In the genomic region with DNA sequence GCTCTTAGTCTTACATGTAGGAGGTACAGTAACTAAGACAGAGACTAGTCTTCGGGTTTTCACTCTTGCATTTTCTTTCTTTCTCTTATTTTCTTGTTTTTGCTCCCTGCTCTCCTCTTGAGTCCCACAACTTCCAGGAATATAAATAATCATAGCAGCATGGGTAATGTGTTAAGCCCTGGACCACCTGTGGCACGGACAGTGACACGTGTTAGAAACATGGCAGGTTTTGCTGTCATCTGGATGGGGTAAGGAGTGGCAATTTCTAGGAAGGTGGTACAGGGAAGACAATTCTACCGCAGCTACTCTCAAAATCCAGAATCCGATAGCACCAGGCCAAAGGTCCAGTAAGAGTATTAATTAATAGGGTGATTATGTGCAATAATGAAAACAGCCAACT, we compare ENCODE assay signal across 28 cellular contexts.
"Had no signal": no experiment of that assay in that cellular context is flagged by ENCODE, and none has a peak within 500 bp of the region (broad histone marks: within the 10 kb centered on the region; RNA-seq: fewer than 3 reads in every experiment).

No MANE protein-coding gene starts in this region.

- H3K9me3 Mint-ChIP-seq: effector memory CD8-positive, alpha-beta T cell had no signal

- H3K27ac Mint-ChIP-seq: dendritic cell treated with granulocyte-macrophage colony-stimulating factor and Interleukin-4, amounts not matched to agents 40 ng/mL and 50 ng/mL, for 4 days; effector memory CD8-positive, alpha-beta T cell had no signal

- H3K4me1 Mint-ChIP-seq: endodermal cell had no signal

- H3K36me3 ChIP-seq: colonic mucosa, esophagus muscularis mucosa, esophagus squamous epithelium, gastrocnemius medialis, gastroesophageal sphincter, heart left ventricle, heart right ventricle had no signal

- H3K27ac ChIP-seq: colonic mucosa, coronary artery, dorsolateral prefrontal cortex, epithelial cell of prostate, esophagus muscularis mucosa, esophagus squamous epithelium, foreskin keratinocyte, gastrocnemius medialis, gastroesophageal sphincter, heart left ventricle, heart right ventricle had no signal

- H3K9me3 ChIP-seq: colonic mucosa, esophagus muscularis mucosa, gastrocnemius medialis, gastroesophageal sphincter, heart left ventricle, heart right ventricle had no signal

- H3K4me1 ChIP-seq: colonic mucosa, esophagus muscularis mucosa, esophagus squamous epithelium, foreskin keratinocyte, gastrocnemius medialis, gastroesophageal sphincter, heart left ventricle, heart right ventricle had no signal

- ATAC-seq: effector memory CD8-positive, alpha-beta T cell; esophagus mucosa; foreskin keratinocyte; gastrocnemius medialis; gastroesophageal sphincter; heart left ventricle; heart right ventricle had no signal

- H3K27me3 ChIP-seq: colonic mucosa, dorsolateral prefrontal cortex, esophagus muscularis mucosa, esophagus squamous epithelium, foreskin keratinocyte, gastrocnemius medialis, gastroesophageal sphincter, heart left ventricle, heart right ventricle had no signal

- H3K4me3 Mint-ChIP-seq: dendritic cell treated with granulocyte-macrophage colony-stimulating factor and Interleukin-4, amounts not matched to agents 40 ng/mL and 50 ng/mL, for 4 days; effector memory CD8-positive, alpha-beta T cell; endodermal cell had no signal

- H3K27me3 Mint-ChIP-seq: dendritic cell treated with granulocyte-macrophage colony-stimulating factor and Interleukin-4, amounts not matched to agents 40 ng/mL and 50 ng/mL, for 4 days; effector memory CD8-positive, alpha-beta T cell had no signal

- DNase-seq: colonic mucosa; cortex of kidney; dermis blood vessel endothelial cell; dorsolateral prefrontal cortex; effector CD4-positive, alpha-beta T cell; effector CD8-positive, alpha-beta T cell; effector memory CD4-positive, alpha-beta T cell; effector memory CD8-positive, alpha-beta T cell; endodermal cell; erythroblast; esophagus squamous epithelium; foreskin fibroblast; foreskin keratinocyte; gastrocnemius medialis; glutamatergic neuron; head of caudate nucleus; heart left ventricle; heart right ventricle had no signal

- FAIRE-seq: colon, endometrium, endothelial cell of umbilical vein, frontal cortex had no signal

- H3K4me3 ChIP-seq: colonic mucosa, coronary artery, dorsolateral prefrontal cortex, esophagus muscularis mucosa, esophagus squamous epithelium, gastrocnemius medialis, gastroesophageal sphincter, heart left ventricle, heart right ventricle had no signal
